ENCODE assay signal across 8 cellular contexts in genomic region chr7:140176811-140177702, GRCh38. TPM values are rescaled to one million over a fixed set of nuclear protein-coding genes. Genes with fewer than 3 reads are reported as not detected.
A peak's percentile ranks its signal among the peaks of the same experiment; 100 is the strongest.
DNase-seq lines count a peak whose midpoint lies in the region; ATAC-seq, FAIRE-seq and TF ChIP-seq lines count a peak whose summit lies in the region.

Gene KDM7A, minus strand, starts transcription at chr7:140176983. Its CDS starts 46 bp downstream, at chr7:140176937.

- H3K9me3 ChIP-seq in right atrium auricular region (no peaks in the 10 kb centered on the region), psoas muscle (no peaks in the 10 kb centered on the region), upper lobe of right lung (no peaks in the 10 kb centered on the region)

- peak within 1 kb of the TSS; percentile 100 for H3K27ac ChIP-seq in right atrium auricular region
- peak within 1 kb of the TSS; percentile 99 for H3K27ac ChIP-seq in psoas muscle
- H3K27ac ChIP-seq in upper lobe of right lung: peak within 1 kb of the TSS; percentile 96

- TF ChIP-seq CTCF in right atrium auricular region (IDR thresholded peaks at IDR 0.05): no peak
- TF ChIP-seq CTCF in psoas muscle (IDR thresholded peaks at IDR 0.05): no peak
- TF ChIP-seq CTCF in upper lobe of right lung (IDR thresholded peaks at IDR 0.05): no peak

- WGBS in psoas muscle, 3 donors: 0 to 1% (median 0%) methylated on average over 58 to 132 of the region's 132 CpGs

- no peak for TF ChIP-seq POLR2A in GM12891 (IDR thresholded peaks at IDR 0.05; ENCODE audit: low read depth, low read length)

- H3K27me3 ChIP-seq in right atrium auricular region (no peaks in the 10 kb centered on the region), psoas muscle (ENCODE audit: insufficient read depth in 3 of 3, low read length in 2 of 3) (no peaks in the 10 kb centered on the region), upper lobe of right lung (no peaks in the 10 kb centered on the region)

- DNase-seq in GM12891 (ENCODE audit: insufficient read length, low spot score) (peak; percentile 77), NCI-H1694 treated with DMSO at 0.1 percent for 48 hours (lab: John Stamatoyannopoulos, UW) (peak; percentile 62), T-helper 2 cell (peak; percentile 76 to 98 (median 87)), amygdala (lab: John Stamatoyannopoulos, UW) (peak; percentile 4 to 91 (median 78)), right atrium auricular region (ENCODE audit: low spot score) (peak; percentile 92), psoas muscle (peak; percentile 95 to 96), upper lobe of right lung (peak; percentile 97)

- peaks cover 0 to 21% of the 10 kb centered on the region in 2 donors for H3K4me1 ChIP-seq in right atrium auricular region
- H3K4me1 ChIP-seq in psoas muscle: peaks cover 11% of the 10 kb centered on the region
- H3K4me1 ChIP-seq in upper lobe of right lung: peaks cover 10% of the 10 kb centered on the region

- intact Hi-C loops in psoas muscle (cut with DNase I) (loop anchor here (5.0 to 10.0 kb wide), 3 partner anchors 55 to 150 kb away; no protein-coding TSS in a partner anchor), upper lobe of right lung (cut with DNase I) (no loop called here)

- H3K36me3 ChIP-seq in right atrium auricular region (no peaks in the 10 kb centered on the region), psoas muscle (ENCODE audit: insufficient read depth in 1 of 2, low read depth in 1 of 2) (no peaks in the 10 kb centered on the region), upper lobe of right lung (no peaks in the 10 kb centered on the region)

- peak; percentile 99 for FAIRE-seq in GM12891 (lab: Jason Lieb, UNC)

- peak; percentile 63 for ATAC-seq in HG02840 (IDR thresholded peaks at IDR 0.05; ENCODE audit: low FRiP score, unreplicated experiment)
- ATAC-seq in psoas muscle: peak; percentile 85 to 92 (median 87)
- ATAC-seq in upper lobe of right lung: peak; percentile 92

- H3K4me3 ChIP-seq in right atrium auricular region (peak within 1 kb of the TSS; percentile 88 to 91), psoas muscle (peak within 1 kb of the TSS; percentile 93), upper lobe of right lung (peak within 1 kb of the TSS; percentile 70)

TF ChIP-seq in GM12891, 5 proteins besides CTCF, POLR2A, EP300 and RAD21:
- TF ChIP-seq PAX5 (IDR thresholded peaks at IDR 0.05; ENCODE audit: insufficient read depth, low read length, severe bottlenecking) (peak; percentile 20), TAF1 (IDR thresholded peaks at IDR 0.05; ENCODE audit: low read depth, low read length) (no peak), SPI1 (IDR thresholded peaks at IDR 0.05; ENCODE audit: low read depth, low read length) (peak; percentile 20; the same call in 1 of the 2 replicates)

RNA-seq across cellular contexts. Expression of gene KDM7A, which starts in this region (rescaled TPM):
- 0.64 TPM for polyA plus RNA-seq in GM12891 (2012; ENCODE audit: low read depth, missing spikeins)
- total RNA-seq in right atrium auricular region: 10 to 100 TPM; 12.8 to 15.4 TPM
- total RNA-seq in psoas muscle: 10 to 100 TPM; 27.4 to 59.4 (median 39.1) TPM
- 10 to 100 TPM in 2 of 3 donors, 1 to 10 TPM in 1; 5.5 to 23.3 (median 13.7) TPM for polyA plus RNA-seq in psoas muscle
- 16.7 TPM for total RNA-seq in upper lobe of right lung

Comparison
In these comparisons a context has a peak if more than half of its experiments do, and no peak if none do; other contexts are left out.
1. Peak in every context shown above with its lines: DNase-seq, ATAC-seq, H3K4me3 ChIP-seq and H3K27ac ChIP-seq.